In genomic region chr7:43516581-43517342, GRCh38 we compare ENCODE assay signal across 12 cellular contexts.
DNase-seq lines count a peak whose midpoint lies in the region; ATAC-seq, FAIRE-seq and TF ChIP-seq lines count a peak whose summit lies in the region.
"Had no signal": no experiment of that assay in that cellular context is flagged by ENCODE, and none has a peak within 500 bp of the region (broad histone marks: within the 10 kb centered on the region; RNA-seq: fewer than 3 reads in every experiment).

No MANE protein-coding gene starts in this region.

- H2AFZ ChIP-seq in GM12878 (ENCODE audit: control insufficient read depth, low read depth, low read length), result no peak overlapping the region
- no peak overlapping the region for H2AFZ ChIP-seq in smooth muscle cell (ENCODE audit: low read depth)

- FAIRE-seq in GM12878 (lab: Jason Lieb, UNC), result peak; percentile 59
- FAIRE-seq: islet of Langerhans had no signal

- peaks cover 3% of the 10 kb centered on the region for H3K4me1 ChIP-seq in CD4-positive, CD25-positive, alpha-beta regulatory T cell (ENCODE audit: control insufficient read depth, insufficient read depth, low read length, poor library complexity, severe bottlenecking)
- H3K4me1 ChIP-seq in GM12878 (ENCODE audit: control insufficient read depth, insufficient read depth, low read length) (peaks cover 3% of the 10 kb centered on the region), smooth muscle cell (ENCODE audit: low read depth) (no peaks in the 10 kb centered on the region)

- SMC1A ChIA-PET in GM12878 (lab: Charles Lee; ENCODE audit: uncharacterized antibody, unreplicated experiment), result interaction anchor here (0.7 to 2.7 kb wide), 17 partner anchors 11 to 322 kb away, joined by 3 to 12 read pairs (median 3); partner anchors contain the start of gene STK17A

- H3K27ac Mint-ChIP-seq in CD4-positive, CD25-positive, alpha-beta regulatory T cell, result peak overlapping the region in 2 of 3 donors; percentile 47 to 51

- TF ChIP-seq CTCF in GM12878 (IDR thresholded peaks at IDR 0.05 in 2 of 3, conservative IDR thresholded peaks at IDR 0.05 in 1 of 3; ENCODE audit: control insufficient read depth in 2 of 3, extremely low read depth in 1 of 3, insufficient read depth in 1 of 3, low read depth in 3 of 3, low read length in 3 of 3), result no peak
- no peak for TF ChIP-seq CTCF in smooth muscle cell (IDR thresholded peaks at IDR 0.05; ENCODE audit: borderline replicate concordance, insufficient read depth, poor library complexity, severe bottlenecking)

- no peaks in the 10 kb centered on the region for H3K27me3 Mint-ChIP-seq in CD4-positive, CD25-positive, alpha-beta regulatory T cell

- H4K20me1 ChIP-seq in GM12878 (ENCODE audit: control insufficient read depth, insufficient read depth), result no peaks in the 10 kb centered on the region
- no peaks in the 10 kb centered on the region for H4K20me1 ChIP-seq in smooth muscle cell (ENCODE audit: low read depth)

- TF ChIP-seq EP300 in GM12878 (IDR thresholded peaks at IDR 0.05; ENCODE audit: borderline replicate concordance in 1 of 2, control insufficient read depth in 1 of 2, low read depth in 2 of 2, low read length in 2 of 2), result peak; percentile 85 to 90; a peak in 3 of 4 replicates

- H3K27ac ChIP-seq in CD4-positive, CD25-positive, alpha-beta regulatory T cell (ENCODE audit: insufficient read depth, low read length, poor library complexity, severe bottlenecking), result peak overlapping the region; percentile 36
- H3K27ac ChIP-seq in GM12878 (ENCODE audit: control insufficient read depth, insufficient read depth) (no peak overlapping the region), smooth muscle cell (ENCODE audit: low read depth) (no peak overlapping the region)
- H3K27ac ChIP-seq: C4-2B, WERI-Rb-1 had no signal

- RAD21 ChIA-PET in GM12878 (lab: Charles Lee; ENCODE audit: unreplicated experiment), result interaction anchor here (1.0 to 4.2 kb wide), 8 partner anchors 28 to 184 kb away, joined by 3 to 20 read pairs (median 4); partner anchors contain the start of gene STK17A

- peak overlapping the region in 2 of 4 donors; percentile 4 to 10 for H3K4me3 Mint-ChIP-seq in CD4-positive, CD25-positive, alpha-beta regulatory T cell

- H3K4me2 ChIP-seq in GM12878 (ENCODE audit: control insufficient read depth, insufficient read depth) (no peak overlapping the region; the same call in 1 of the 2 replicates), smooth muscle cell (no peak overlapping the region)

- in situ Hi-C loops in GM12878 (cut with MboI), result no loop called here

- intact Hi-C loops in GM12878 (cut with micrococcal nuclease; ENCODE audit: unreplicated experiment), result no loop called here

- no peaks in the 10 kb centered on the region for H3K9me3 ChIP-seq in CD4-positive, CD25-positive, alpha-beta regulatory T cell (ENCODE audit: control insufficient read depth in 2 of 2, low read length in 2 of 2)
- H3K9me3 ChIP-seq in GM12878 (replicated peaks; ENCODE audit: control insufficient read depth, insufficient read depth, low read length) (no peaks in the 10 kb centered on the region), smooth muscle cell (replicated peaks; ENCODE audit: low read depth) (no peaks in the 10 kb centered on the region)

- H3K4me1 Mint-ChIP-seq in CD4-positive, CD25-positive, alpha-beta regulatory T cell, result peaks cover 0 to 18% (median 9%) of the 10 kb centered on the region in 4 donors

- H3K9me3 Mint-ChIP-seq in CD4-positive, CD25-positive, alpha-beta regulatory T cell, result peaks cover 0 to 2% (median 0%) of the 10 kb centered on the region in 7 donors

- H3K36me3 Mint-ChIP-seq in CD4-positive, CD25-positive, alpha-beta regulatory T cell, result no peaks in the 10 kb centered on the region

- peak; percentile 53 to 62 for ATAC-seq in CD4-positive, CD25-positive, alpha-beta regulatory T cell (ENCODE audit: low read depth in 2 of 2)
- peak; percentile 66 for ATAC-seq in GM19023 (IDR thresholded peaks at IDR 0.05; ENCODE audit: unreplicated experiment)
- ATAC-seq in GM12878, result peak; percentile 94

- no TSS peak for BruUV-seq in GM12878 (replicated peaks; lab: Mats Ljungman, UMichigan)

- no peaks in the 10 kb centered on the region for H3K36me3 ChIP-seq in CD4-positive, CD25-positive, alpha-beta regulatory T cell (ENCODE audit: control insufficient read depth, insufficient read depth, low read length)
- H3K36me3 ChIP-seq in GM12878 (ENCODE audit: control insufficient read depth in 2 of 2, insufficient read depth in 2 of 2, low read length in 1 of 2) (no peaks in the 10 kb centered on the region), smooth muscle cell (ENCODE audit: low read depth) (no peaks in the 10 kb centered on the region)
- H3K36me3 ChIP-seq: WERI-Rb-1 had no signal

- H3K9ac ChIP-seq in GM12878 (ENCODE audit: control insufficient read depth, insufficient read depth, low read length) (no peak overlapping the region), smooth muscle cell (ENCODE audit: low read depth) (no peak overlapping the region)

- CTCF ChIA-PET in GM12878 (lab: Yijun Ruan, JAX), result interaction anchor here (0.8 to 1.9 kb wide), 7 partner anchors 28 to 299 kb away, joined by 3 to 13 read pairs (median 4); partner anchors contain the start of gene STK17A

- TF ChIP-seq POLR2A in GM12878 (IDR thresholded peaks at IDR 0.05; ENCODE audit: low read depth, low read length), result no peak

- peak overlapping the region; percentile 21 for H3K4me3 ChIP-seq in CD4-positive, CD25-positive, alpha-beta regulatory T cell (ENCODE audit: low read depth, low read length)
- peak overlapping the region; percentile 44 for H3K4me3 ChIP-seq in Jurkat, Clone E6-1 (ENCODE audit: low read length)
- no peak overlapping the region for H3K4me3 ChIP-seq in GM12878
- no peak overlapping the region for H3K4me3 ChIP-seq in smooth muscle cell

- no peaks in the 10 kb centered on the region for H3K79me2 ChIP-seq in GM12878 (ENCODE audit: control insufficient read depth, insufficient read depth, low read length)
- H3K79me2 ChIP-seq in smooth muscle cell (ENCODE audit: low read depth), result no peaks in the 10 kb centered on the region

- WGBS in GM12878 (ENCODE audit: insufficient coverage, insufficient replicate concordance, low lambda C conversion rate, missing lambda C conversion rate), result 22% methylated on average over 9 of the region's 9 CpGs
- 68% methylated on average over 9 of the region's 9 CpGs for WGBS in smooth muscle cell (ENCODE audit: low lambda C conversion rate)

- H3K27me3 ChIP-seq in CD4-positive, CD25-positive, alpha-beta regulatory T cell (ENCODE audit: control insufficient read depth, insufficient read depth, low read length), result no peaks in the 10 kb centered on the region
- H3K27me3 ChIP-seq in GM12878 (replicated peaks in 1 of 2; ENCODE audit: control insufficient read depth in 2 of 2, insufficient read depth in 2 of 2, low read length in 1 of 2) (no peaks in the 10 kb centered on the region), smooth muscle cell (ENCODE audit: low read depth) (no peaks in the 10 kb centered on the region)

- POLR2A ChIA-PET in GM12878 (lab: Charles Lee), result interaction anchor here (0.8 to 1.5 kb wide), 5 partner anchors 53 to 353 kb away, joined by 3 to 5 read pairs (median 3); partner anchors contain the start of genes MRPS24 and STK17A

- peak in 2 of 3 donors; percentile 34 to 51 for DNase-seq in CD4-positive, CD25-positive, alpha-beta regulatory T cell
- peak; percentile 98 for DNase-seq in Jurkat, Clone E6-1 (ENCODE audit: low read depth, low spot score)
- peak; percentile 48 for DNase-seq in GM12878 (ENCODE audit: low read depth, low spot score)
- no peak for DNase-seq in smooth muscle cell (lab: John Stamatoyannopoulos, UW; ENCODE audit: unreplicated experiment)
- DNase-seq in 8988T, result no peak
- no peak for DNase-seq in stimulated activated CD8-positive, alpha-beta memory T cell treated with anti-CD3 and anti-CD28 coated beads, Interleukin-4, amount 100 ng/mL, for 48 hours
- no peak for DNase-seq in retina
- DNase-seq: stimulated activated CD4-positive, alpha-beta T cell treated with anti-CD3 and anti-CD28 coated beads, Interleukin-4, amount 100 ng/mL, for 4 hours; WERI-Rb-1 had no signal

- H3F3A ChIP-seq in smooth muscle cell (ENCODE audit: low read depth), result no peaks in the 10 kb centered on the region

- no peak for TF ChIP-seq RAD21 in GM12878 (IDR thresholded peaks at IDR 0.05; ENCODE audit: insufficient read depth, low read depth, low read length)

TF ChIP-seq in GM12878, 131 proteins besides CTCF, POLR2A, EP300 and RAD21 (continues in another document):
- TF ChIP-seq RELB (IDR thresholded peaks at IDR 0.05; ENCODE audit: low read depth) (peak; percentile 74; the same call in 1 of the 2 replicates), FOXM1 (IDR thresholded peaks at IDR 0.05; ENCODE audit: low read depth, low read length) (peak; percentile 51; the same call in 1 of the 2 replicates), ZNF384 (IDR thresholded peaks at IDR 0.05; ENCODE audit: borderline replicate concordance, low read depth, low read length) (no peak), BHLHE40 (IDR thresholded peaks at IDR 0.05; ENCODE audit: borderline replicate concordance in 1 of 2, low read depth in 2 of 2, low read length in 1 of 2) (peak; percentile 67 to 78; a peak in 3 of 4 replicates), BMI1 (IDR thresholded peaks at IDR 0.05; ENCODE audit: borderline replicate concordance) (peak; percentile 67; the same call in 1 of the 2 replicates), POU2F2 (IDR thresholded peaks at IDR 0.05; ENCODE audit: borderline replicate concordance, low read depth, low read length) (peak; percentile 45; the same call in 1 of the 3 replicates), CREB1 (IDR thresholded peaks at IDR 0.05; ENCODE audit: low read depth) (peak; percentile 72; the same call in 1 of the 2 replicates), ZBED1 (IDR thresholded peaks at IDR 0.05; ENCODE audit: borderline replicate concordance) (peak; percentile 57; the same call in 1 of the 2 replicates), NBN (IDR thresholded peaks at IDR 0.05) (peak; percentile 81), GABPA (IDR thresholded peaks at IDR 0.05; ENCODE audit: low read depth) (peak; percentile 14; the same call in 1 of the 2 replicates), KAT2A (conservative IDR thresholded peaks at IDR 0.05; ENCODE audit: control insufficient read depth, low read depth, low read length) (no peak)

Comparison
In these comparisons a context has a peak if more than half of its experiments do, and no peak if none do; other contexts are left out.
1. DNase-seq: peak in CD4-positive, CD25-positive, alpha-beta regulatory T cell (2 of 3), Jurkat, Clone E6-1 (single experiment) and GM12878 (single experiment); none in smooth muscle cell (single experiment), 8988T (single experiment), stimulated activated CD8-positive, alpha-beta memory T cell treated with anti-CD3 and anti-CD28 coated beads, Interleukin-4, amount 100 ng/mL, for 48 hours (single experiment) and retina (single experiment).
2. H3K4me3 ChIP-seq: peak in CD4-positive, CD25-positive, alpha-beta regulatory T cell (single experiment) and Jurkat, Clone E6-1 (single experiment); none in GM12878 (single experiment) and smooth muscle cell (single experiment).
3. Peak in every context shown above with its lines, with median percentiles within 50 percentile points of each other: ATAC-seq.